20 cellular contexts compared by ENCODE assay signal in genomic region chr12:100755186-100755585, GRCh38. TPM values are rescaled to one million over a fixed set of nuclear protein-coding genes. Genes with fewer than 3 reads are reported as not detected.
"Had no signal": no experiment of that assay in that cellular context is flagged by ENCODE, and none has a peak within 500 bp of the region (broad histone marks: within the 10 kb centered on the region; RNA-seq: fewer than 3 reads in every experiment).

No MANE protein-coding gene starts in this region.

- DNase-seq: activated CD4-positive, alpha-beta T cell treated with anti-CD3 and anti-CD28 coated beads for 4 hours; activated CD8-positive, alpha-beta memory T cell treated with anti-CD3 and anti-CD28 coated beads, Interleukin-2, amount 50 U/mL, for 48 hours; activated CD8-positive, alpha-beta T cell treated with anti-CD3 and anti-CD28 coated beads, Interleukin-2, amount 10 ng/mL, durations not matched to agents 7 days and 5 days; activated gamma-delta T cell; activated T-cell treated with anti-CD3 and anti-CD28 coated beads, Interleukin-2, amount 50 U/mL, for 72 hours; amygdala; body of pancreas; central memory CD4-positive, alpha-beta T cell; colonic mucosa; esophagus squamous epithelium; glutamatergic neuron; hypothalamus; kidney glomerular epithelial cell; mesendoderm; stimulated activated CD4-positive, alpha-beta T cell treated with anti-CD3 and anti-CD28 coated beads, Interleukin-1b, Interleukin-23, amount 100 ng/mL, for 48 hours; stomach; testis; upper lobe of left lung had no signal

- H3K4me3 Mint-ChIP-seq: activated CD8-positive, alpha-beta T cell treated with anti-CD3 and anti-CD28 coated beads, Interleukin-2, amount 10 ng/mL, durations not matched to agents 7 days and 5 days; activated T-cell treated with anti-CD3 and anti-CD28 coated beads, Interleukin-2, amount 50 U/mL, for 72 hours; natural killer cell treated with Interleukin-12 subunit alpha and Interleukin-12 subunit beta and Interleukin-15 and Interleukin-18, amount 100 ng/mL, for 72 hours had no signal

- H3K36me3 Mint-ChIP-seq: natural killer cell treated with Interleukin-12 subunit alpha and Interleukin-12 subunit beta and Interleukin-15 and Interleukin-18, amount 100 ng/mL, for 72 hours had no signal

- ATAC-seq: activated CD8-positive, alpha-beta T cell treated with anti-CD3 and anti-CD28 coated beads, Interleukin-2, amount 10 ng/mL, durations not matched to agents 7 days and 5 days; activated naive CD4-positive, alpha-beta T cell treated with anti-CD3 and anti-CD28 coated beads, Interleukin-2, amount 50 U/mL, for 72 hours; activated T-cell treated with anti-CD3 and anti-CD28 coated beads, Interleukin-2, amount 50 U/mL, for 72 hours; body of pancreas; natural killer cell treated with Interleukin-12 subunit alpha and Interleukin-12 subunit beta and Interleukin-15 and Interleukin-18, amount 100 ng/mL, for 72 hours had no signal

- H3K9me3 Mint-ChIP-seq: activated T-cell treated with anti-CD3 and anti-CD28 coated beads, Interleukin-2, amount 50 U/mL, for 72 hours had no signal

- H3K27ac Mint-ChIP-seq: activated CD8-positive, alpha-beta T cell treated with anti-CD3 and anti-CD28 coated beads, Interleukin-2, amount 10 ng/mL, durations not matched to agents 7 days and 5 days; activated naive CD4-positive, alpha-beta T cell treated with anti-CD3 and anti-CD28 coated beads, Interleukin-2, amount 50 U/mL, for 72 hours; activated T-cell treated with anti-CD3 and anti-CD28 coated beads, Interleukin-2, amount 50 U/mL, for 72 hours; natural killer cell treated with Interleukin-12 subunit alpha and Interleukin-12 subunit beta and Interleukin-15 and Interleukin-18, amount 100 ng/mL, for 72 hours had no signal

RNA-seq across cellular contexts. Expression of gene ANO4, which starts 39.4 kb away (rescaled TPM):
- total RNA-seq: activated CD8-positive, alpha-beta T cell treated with anti-CD3 and anti-CD28 coated beads, Interleukin-2, amount 10 ng/mL, durations not matched to agents 7 days and 5 days; activated naive CD4-positive, alpha-beta T cell treated with anti-CD3 and anti-CD28 coated beads, Interleukin-2, amount 50 U/mL, for 72 hours; activated T-cell treated with anti-CD3 and anti-CD28 coated beads, Interleukin-2, amount 50 U/mL, for 72 hours; natural killer cell treated with Interleukin-12 subunit alpha and Interleukin-12 subunit beta and Interleukin-15 and Interleukin-18, amount 100 ng/mL, for 72 hours had no signal
